1 cellular context compared by ENCODE assay signal in the genomic region with DNA sequence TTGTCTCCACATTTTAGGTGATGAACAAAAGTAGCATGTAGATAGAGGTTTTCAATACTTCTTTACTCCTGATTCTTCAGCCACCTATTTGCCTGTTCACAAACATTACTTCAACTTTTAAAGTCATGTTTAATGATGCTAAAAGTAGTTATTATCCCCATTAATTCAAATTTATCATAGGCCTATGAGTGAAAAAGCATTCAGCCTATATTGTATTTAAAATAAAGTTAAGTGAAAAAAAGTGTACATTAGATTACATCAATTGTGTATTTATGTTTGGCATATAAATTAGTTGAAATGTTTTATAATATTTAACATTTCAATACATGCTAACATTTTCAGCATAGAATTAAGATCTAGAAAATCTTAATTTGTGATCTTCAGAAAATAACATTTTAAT.
TF ChIP-seq lines count a peak whose summit lies in the region.

No MANE protein-coding gene starts in this region.

TF ChIP-seq in K562, 482 proteins besides CTCF, POLR2A, EP300 and RAD21:
- TF ChIP-seq ASH1L (IDR thresholded peaks at IDR 0.05; ENCODE audit: borderline replicate concordance, low read depth, partially characterized antibody) (peak; percentile 23), ZNF282 (CRISPR knock-in tag; IDR thresholded peaks at IDR 0.05) (no peak), CCAR2 (IDR thresholded peaks at IDR 0.05; ENCODE audit: low read depth, low read length) (no peak), TOE1 (IDR thresholded peaks at IDR 0.05; ENCODE audit: borderline replicate concordance) (0 out of 2 replicates have a peak, but pooled peaks have one; percentile 26), TOE1 (CRISPR knock-in tag; IDR thresholded peaks at IDR 0.05; ENCODE audit: borderline replicate concordance, low read depth) (no peak)
- TF ChIP-seq, protein P1, sequence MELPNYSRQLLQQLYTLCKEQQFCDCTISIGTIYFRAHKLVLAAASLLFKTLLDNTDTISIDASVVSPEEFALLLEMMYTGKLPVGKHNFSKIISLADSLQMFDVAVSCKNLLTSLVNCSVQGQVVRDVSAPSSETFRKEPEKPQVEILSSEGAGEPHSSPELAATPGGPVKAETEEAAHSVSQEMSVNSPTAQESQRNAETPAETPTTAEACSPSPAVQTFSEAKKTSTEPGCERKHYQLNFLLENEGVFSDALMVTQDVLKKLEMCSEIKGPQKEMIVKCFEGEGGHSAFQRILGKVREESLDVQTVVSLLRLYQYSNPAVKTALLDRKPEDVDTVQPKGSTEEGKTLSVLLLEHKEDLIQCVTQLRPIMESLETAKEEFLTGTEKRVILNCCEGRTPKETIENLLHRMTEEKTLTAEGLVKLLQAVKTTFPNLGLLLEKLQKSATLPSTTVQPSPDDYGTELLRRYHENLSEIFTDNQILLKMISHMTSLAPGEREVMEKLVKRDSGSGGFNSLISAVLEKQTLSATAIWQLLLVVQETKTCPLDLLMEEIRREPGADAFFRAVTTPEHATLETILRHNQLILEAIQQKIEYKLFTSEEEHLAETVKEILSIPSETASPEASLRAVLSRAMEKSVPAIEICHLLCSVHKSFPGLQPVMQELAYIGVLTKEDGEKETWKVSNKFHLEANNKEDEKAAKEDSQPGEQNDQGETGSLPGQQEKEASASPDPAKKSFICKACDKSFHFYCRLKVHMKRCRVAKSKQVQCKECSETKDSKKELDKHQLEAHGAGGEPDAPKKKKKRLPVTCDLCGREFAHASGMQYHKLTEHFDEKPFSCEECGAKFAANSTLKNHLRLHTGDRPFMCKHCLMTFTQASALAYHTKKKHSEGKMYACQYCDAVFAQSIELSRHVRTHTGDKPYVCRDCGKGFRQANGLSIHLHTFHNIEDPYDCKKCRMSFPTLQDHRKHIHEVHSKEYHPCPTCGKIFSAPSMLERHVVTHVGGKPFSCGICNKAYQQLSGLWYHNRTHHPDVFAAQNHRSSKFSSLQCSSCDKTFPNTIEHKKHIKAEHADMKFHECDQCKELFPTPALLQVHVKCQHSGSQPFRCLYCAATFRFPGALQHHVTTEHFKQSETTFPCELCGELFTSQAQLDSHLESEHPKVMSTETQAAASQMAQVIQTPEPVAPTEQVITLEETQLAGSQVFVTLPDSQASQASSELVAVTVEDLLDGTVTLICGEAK (IDR thresholded peaks at IDR 0.05): peak; percentile 67
- TF ChIP-seq, protein P1 (CRISPR knock-in tag; IDR thresholded peaks at IDR 0.05): no peak
